1 cellular context compared by ENCODE assay signal in genomic region chr2:96895032-96895708, GRCh38.
TF ChIP-seq lines count a peak whose summit lies in the region.

No MANE protein-coding gene starts in this region.

TF ChIP-seq in GM23338, 12 proteins besides CTCF, POLR2A, EP300 and RAD21 (continued from another document):
- TF ChIP-seq, protein P1, sequence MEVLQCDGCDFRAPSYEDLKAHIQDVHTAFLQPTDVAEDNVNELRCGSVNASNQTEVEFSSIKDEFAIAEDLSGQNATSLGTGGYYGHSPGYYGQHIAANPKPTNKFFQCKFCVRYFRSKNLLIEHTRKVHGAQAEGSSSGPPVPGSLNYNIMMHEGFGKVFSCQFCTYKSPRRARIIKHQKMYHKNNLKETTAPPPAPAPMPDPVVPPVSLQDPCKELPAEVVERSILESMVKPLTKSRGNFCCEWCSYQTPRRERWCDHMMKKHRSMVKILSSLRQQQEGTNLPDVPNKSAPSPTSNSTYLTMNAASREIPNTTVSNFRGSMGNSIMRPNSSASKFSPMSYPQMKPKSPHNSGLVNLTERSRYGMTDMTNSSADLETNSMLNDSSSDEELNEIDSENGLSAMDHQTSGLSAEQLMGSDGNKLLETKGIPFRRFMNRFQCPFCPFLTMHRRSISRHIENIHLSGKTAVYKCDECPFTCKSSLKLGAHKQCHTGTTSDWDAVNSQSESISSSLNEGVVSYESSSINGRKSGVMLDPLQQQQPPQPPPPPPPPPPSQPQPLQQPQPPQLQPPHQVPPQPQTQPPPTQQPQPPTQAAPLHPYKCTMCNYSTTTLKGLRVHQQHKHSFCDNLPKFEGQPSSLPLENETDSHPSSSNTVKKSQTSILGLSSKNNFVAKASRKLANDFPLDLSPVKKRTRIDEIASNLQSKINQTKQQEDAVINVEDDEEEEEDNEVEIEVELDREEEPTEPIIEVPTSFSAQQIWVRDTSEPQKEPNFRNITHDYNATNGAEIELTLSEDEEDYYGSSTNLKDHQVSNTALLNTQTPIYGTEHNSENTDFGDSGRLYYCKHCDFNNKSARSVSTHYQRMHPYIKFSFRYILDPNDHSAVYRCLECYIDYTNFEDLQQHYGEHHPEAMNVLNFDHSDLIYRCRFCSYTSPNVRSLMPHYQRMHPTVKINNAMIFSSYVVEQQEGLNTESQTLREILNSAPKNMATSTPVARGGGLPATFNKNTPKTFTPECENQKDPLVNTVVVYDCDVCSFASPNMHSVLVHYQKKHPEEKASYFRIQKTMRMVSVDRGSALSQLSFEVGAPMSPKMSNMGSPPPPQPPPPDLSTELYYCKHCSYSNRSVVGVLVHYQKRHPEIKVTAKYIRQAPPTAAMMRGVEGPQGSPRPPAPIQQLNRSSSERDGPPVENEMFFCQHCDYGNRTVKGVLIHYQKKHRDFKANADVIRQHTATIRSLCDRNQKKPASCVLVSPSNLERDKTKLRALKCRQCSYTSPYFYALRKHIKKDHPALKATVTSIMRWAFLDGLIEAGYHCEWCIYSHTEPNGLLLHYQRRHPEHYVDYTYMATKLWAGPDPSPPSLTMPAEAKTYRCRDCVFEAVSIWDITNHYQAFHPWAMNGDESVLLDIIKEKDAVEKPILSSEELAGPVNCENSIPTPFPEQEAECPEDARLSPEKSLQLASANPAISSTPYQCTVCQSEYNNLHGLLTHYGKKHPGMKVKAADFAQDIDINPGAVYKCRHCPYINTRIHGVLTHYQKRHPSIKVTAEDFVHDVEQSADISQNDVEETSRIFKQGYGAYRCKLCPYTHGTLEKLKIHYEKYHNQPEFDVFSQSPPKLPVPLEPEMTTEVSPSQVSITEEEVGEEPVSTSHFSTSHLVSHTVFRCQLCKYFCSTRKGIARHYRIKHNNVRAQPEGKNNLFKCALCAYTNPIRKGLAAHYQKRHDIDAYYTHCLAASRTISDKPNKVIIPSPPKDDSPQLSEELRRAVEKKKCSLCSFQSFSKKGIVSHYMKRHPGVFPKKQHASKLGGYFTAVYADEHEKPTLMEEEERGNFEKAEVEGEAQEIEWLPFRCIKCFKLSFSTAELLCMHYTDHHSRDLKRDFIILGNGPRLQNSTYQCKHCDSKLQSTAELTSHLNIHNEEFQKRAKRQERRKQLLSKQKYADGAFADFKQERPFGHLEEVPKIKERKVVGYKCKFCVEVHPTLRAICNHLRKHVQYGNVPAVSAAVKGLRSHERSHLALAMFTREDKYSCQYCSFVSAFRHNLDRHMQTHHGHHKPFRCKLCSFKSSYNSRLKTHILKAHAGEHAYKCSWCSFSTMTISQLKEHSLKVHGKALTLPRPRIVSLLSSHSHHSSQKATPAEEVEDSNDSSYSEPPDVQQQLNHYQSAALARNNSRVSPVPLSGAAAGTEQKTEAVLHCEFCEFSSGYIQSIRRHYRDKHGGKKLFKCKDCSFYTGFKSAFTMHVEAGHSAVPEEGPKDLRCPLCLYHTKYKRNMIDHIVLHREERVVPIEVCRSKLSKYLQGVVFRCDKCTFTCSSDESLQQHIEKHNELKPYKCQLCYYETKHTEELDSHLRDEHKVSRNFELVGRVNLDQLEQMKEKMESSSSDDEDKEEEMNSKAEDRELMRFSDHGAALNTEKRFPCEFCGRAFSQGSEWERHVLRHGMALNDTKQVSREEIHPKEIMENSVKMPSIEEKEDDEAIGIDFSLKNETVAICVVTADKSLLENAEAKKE (CRISPR knock-in tag; IDR thresholded peaks at IDR 0.05), result no peak
- TF ChIP-seq ETS1 (IDR thresholded peaks at IDR 0.05), result no peak
- TF ChIP-seq JUNB (IDR thresholded peaks at IDR 0.05; ENCODE audit: unreplicated experiment), result no peak
- TF ChIP-seq ZNF114 (CRISPR knock-in tag; IDR thresholded peaks at IDR 0.05), result no peak
- TF ChIP-seq NANOG (IDR thresholded peaks at IDR 0.05; ENCODE audit: borderline replicate concordance), result no peak
- TF ChIP-seq STAT1 (IDR thresholded peaks at IDR 0.05; ENCODE audit: unreplicated experiment), result no peak
